13 cellular contexts compared by ENCODE assay signal in genomic region chrX:147848543-147849448, GRCh38.
"Had no signal": no experiment of that assay in that cellular context is flagged by ENCODE, and none has a peak within 500 bp of the region (broad histone marks: within the 10 kb centered on the region; RNA-seq: fewer than 3 reads in every experiment).

No MANE protein-coding gene starts in this region.

- H3K4me3 Mint-ChIP-seq: activated CD8-positive, alpha-beta T cell treated with anti-CD3 and anti-CD28 coated beads for 36 hours; activated T-cell treated with anti-CD3 and anti-CD28 coated beads, Interleukin-2, amount 50 U/mL, for 72 hours; memory B cell had no signal

- H3K27ac Mint-ChIP-seq: activated CD8-positive, alpha-beta T cell treated with anti-CD3 and anti-CD28 coated beads for 36 hours; activated T-cell treated with anti-CD3 and anti-CD28 coated beads, Interleukin-2, amount 50 U/mL, for 72 hours; memory B cell had no signal

- ATAC-seq: activated CD8-positive, alpha-beta T cell treated with anti-CD3 and anti-CD28 coated beads for 36 hours; activated T-cell treated with anti-CD3 and anti-CD28 coated beads, Interleukin-2, amount 50 U/mL, for 72 hours; gastrocnemius medialis; heart right ventricle had no signal

- H3K9me3 Mint-ChIP-seq: activated CD8-positive, alpha-beta T cell treated with anti-CD3 and anti-CD28 coated beads for 36 hours; activated T-cell treated with anti-CD3 and anti-CD28 coated beads, Interleukin-2, amount 50 U/mL, for 72 hours; memory B cell had no signal

- DNase-seq: activated CD8-positive, alpha-beta memory T cell treated with anti-CD3 and anti-CD28 coated beads, Interleukin-2, amount 50 U/mL, for 4 hours; activated CD8-positive, alpha-beta T cell treated with anti-CD3 and anti-CD28 coated beads for 36 hours; activated T-cell treated with anti-CD3 and anti-CD28 coated beads, Interleukin-2, amount 50 U/mL, for 72 hours; colonic mucosa; effector CD4-positive, alpha-beta T cell; gastrocnemius medialis; heart right ventricle; T-helper 9 cell had no signal

- H3K4me3 ChIP-seq: colonic mucosa, gastrocnemius medialis, heart right ventricle, left lung, ovary, skin epidermis, vagina had no signal

- H3K27ac ChIP-seq: colonic mucosa, gastrocnemius medialis, heart right ventricle, left lung, ovary, skin epidermis, vagina had no signal

- H3K36me3 Mint-ChIP-seq: memory B cell had no signal

- H3K27me3 Mint-ChIP-seq: memory B cell had no signal

- H3K4me1 ChIP-seq: colonic mucosa, gastrocnemius medialis, heart right ventricle, left lung, vagina had no signal

- H3K4me1 Mint-ChIP-seq: memory B cell had no signal

- H3K36me3 ChIP-seq: colonic mucosa, gastrocnemius medialis, heart right ventricle, left lung, ovary, vagina had no signal

- H3K9me3 ChIP-seq: colonic mucosa, gastrocnemius medialis, heart right ventricle, left lung, ovary, vagina had no signal

- H3K27me3 ChIP-seq: colonic mucosa, gastrocnemius medialis, heart right ventricle, left lung, ovary, vagina had no signal
